1 cellular context compared by ENCODE assay signal in the genomic region with DNA sequence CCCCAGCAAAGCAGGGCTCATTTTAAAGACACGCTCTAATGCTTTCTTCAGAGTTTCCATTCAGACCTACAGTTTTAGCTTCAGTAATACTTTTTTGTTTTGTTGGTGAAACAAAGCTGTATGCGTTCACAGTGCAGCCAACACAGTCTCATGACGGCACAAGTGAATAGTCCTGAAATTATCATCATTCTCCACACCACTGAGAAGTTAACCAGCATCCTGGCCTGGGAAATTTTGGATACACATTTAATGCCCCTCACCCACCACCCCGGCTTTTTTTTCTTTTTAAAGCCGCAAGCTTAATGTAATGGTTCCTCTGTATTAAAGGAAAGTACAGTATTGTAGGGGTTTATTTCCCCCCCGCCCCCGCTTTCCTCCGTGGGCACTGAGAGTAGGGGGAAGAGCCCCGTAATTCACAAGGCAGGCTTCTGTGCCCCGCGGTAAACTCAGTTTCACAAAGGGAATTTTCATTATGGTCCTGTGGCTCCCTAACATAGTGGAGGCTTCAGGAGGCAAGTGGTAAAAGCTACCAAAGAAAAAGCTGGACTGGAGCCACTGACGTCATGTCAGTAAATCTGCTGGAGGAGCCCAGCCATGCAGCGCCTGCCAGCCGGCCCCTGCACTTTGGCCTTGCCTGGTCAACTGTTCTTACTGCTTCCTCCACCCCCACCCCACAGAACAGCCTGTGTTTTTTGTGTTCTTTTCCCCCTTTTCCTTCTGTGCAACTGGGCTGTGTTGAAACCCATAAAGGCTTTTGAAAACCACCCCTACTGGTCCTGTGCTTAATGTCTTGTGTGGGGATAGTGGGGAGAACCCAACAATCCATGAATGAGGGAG.
TF ChIP-seq lines count a peak whose summit lies in the region.

No MANE protein-coding gene starts in this region.

TF ChIP-seq in HepG2, 621 proteins besides CTCF, POLR2A, EP300 and RAD21 (continued from another document and continues in another):
- TF ChIP-seq, protein P1, sequence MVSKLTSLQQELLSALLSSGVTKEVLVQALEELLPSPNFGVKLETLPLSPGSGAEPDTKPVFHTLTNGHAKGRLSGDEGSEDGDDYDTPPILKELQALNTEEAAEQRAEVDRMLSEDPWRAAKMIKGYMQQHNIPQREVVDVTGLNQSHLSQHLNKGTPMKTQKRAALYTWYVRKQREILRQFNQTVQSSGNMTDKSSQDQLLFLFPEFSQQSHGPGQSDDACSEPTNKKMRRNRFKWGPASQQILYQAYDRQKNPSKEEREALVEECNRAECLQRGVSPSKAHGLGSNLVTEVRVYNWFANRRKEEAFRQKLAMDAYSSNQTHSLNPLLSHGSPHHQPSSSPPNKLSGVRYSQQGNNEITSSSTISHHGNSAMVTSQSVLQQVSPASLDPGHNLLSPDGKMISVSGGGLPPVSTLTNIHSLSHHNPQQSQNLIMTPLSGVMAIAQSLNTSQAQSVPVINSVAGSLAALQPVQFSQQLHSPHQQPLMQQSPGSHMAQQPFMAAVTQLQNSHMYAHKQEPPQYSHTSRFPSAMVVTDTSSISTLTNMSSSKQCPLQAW (CRISPR knock-in tag; IDR thresholded peaks at IDR 0.05): peak; percentile 24; the same call in 1 of the 2 replicates
- TF ChIP-seq ARID5B (CRISPR knock-in tag; IDR thresholded peaks at IDR 0.05) (peak; percentile 86), MBNL3 (CRISPR knock-in tag; conservative IDR thresholded peaks at IDR 0.05) (no peak), ZNF337 (CRISPR knock-in tag; IDR thresholded peaks at IDR 0.05; ENCODE audit: borderline replicate concordance, low read depth) (no peak), ZNF678 (CRISPR knock-in tag; IDR thresholded peaks at IDR 0.05) (no peak), E2F2 (CRISPR knock-in tag; IDR thresholded peaks at IDR 0.05; ENCODE audit: borderline replicate concordance) (no peak), USF2 (IDR thresholded peaks at IDR 0.05; ENCODE audit: low read depth, low read length) (no peak), USF2 (CRISPR knock-in tag; IDR thresholded peaks at IDR 0.05; ENCODE audit: borderline replicate concordance) (no peak), TFDP1 (CRISPR knock-in tag; IDR thresholded peaks at IDR 0.05; ENCODE audit: borderline replicate concordance) (no peak), ZHX2 (IDR thresholded peaks at IDR 0.05; ENCODE audit: low read depth) (peak; percentile 45; the same call in 1 of the 2 replicates), ZHX2 (CRISPR knock-in tag; IDR thresholded peaks at IDR 0.05; ENCODE audit: borderline replicate concordance) (no peak), SP5 (CRISPR knock-in tag; IDR thresholded peaks at IDR 0.05; ENCODE audit: borderline replicate concordance, low read depth) (no peak; the same call in 1 of the 2 replicates), ZFP82 (CRISPR knock-in tag; IDR thresholded peaks at IDR 0.05; ENCODE audit: borderline replicate concordance) (no peak), ZNF329 (CRISPR knock-in tag; IDR thresholded peaks at IDR 0.05; ENCODE audit: low read depth) (no peak), ZNF446 (CRISPR knock-in tag; IDR thresholded peaks at IDR 0.05) (no peak), CHD2 (IDR thresholded peaks at IDR 0.05; ENCODE audit: low read depth, low read length) (no peak), REPIN1 (CRISPR knock-in tag; IDR thresholded peaks at IDR 0.05; ENCODE audit: borderline replicate concordance, low read depth) (no peak; the same call in 1 of the 2 replicates), YY1 (IDR thresholded peaks at IDR 0.05; ENCODE audit: insufficient read depth, insufficient replicate concordance, low read depth, low read length) (peak; percentile 26), SUZ12 (IDR thresholded peaks at IDR 0.05; ENCODE audit: low read depth, low read length) (no peak), ZNF431 (CRISPR knock-in tag; IDR thresholded peaks at IDR 0.05; ENCODE audit: borderline replicate concordance, low read depth) (no peak), ZNF256 (CRISPR knock-in tag; conservative IDR thresholded peaks at IDR 0.05) (no peak), ZNF235 (CRISPR knock-in tag; IDR thresholded peaks at IDR 0.05; ENCODE audit: borderline replicate concordance) (no peak), SRF (IDR thresholded peaks at IDR 0.05; ENCODE audit: low read depth, low read length) (no peak), GATAD1 (CRISPR knock-in tag; IDR thresholded peaks at IDR 0.05) (no peak), ZNF569 (CRISPR knock-in tag; IDR thresholded peaks at IDR 0.05; ENCODE audit: borderline replicate concordance) (no peak), ZNF75D (CRISPR knock-in tag; IDR thresholded peaks at IDR 0.05; ENCODE audit: borderline replicate concordance) (no peak), ZSCAN31 (CRISPR knock-in tag; IDR thresholded peaks at IDR 0.05; ENCODE audit: low read depth) (peak; percentile 80; the same call in 1 of the 2 replicates), ZNF781 (CRISPR knock-in tag; IDR thresholded peaks at IDR 0.05; ENCODE audit: borderline replicate concordance, not compliant biosample characterization) (no peak), ATF1 (CRISPR knock-in tag; IDR thresholded peaks at IDR 0.05) (peak; percentile 51; the same call in 1 of the 2 replicates), BRCA1 (CRISPR knock-in tag; IDR thresholded peaks at IDR 0.05) (no peak), SKI (IDR thresholded peaks at IDR 0.05; ENCODE audit: partially characterized antibody) (peak; percentile 45), ZNF484 (CRISPR knock-in tag; IDR thresholded peaks at IDR 0.05; ENCODE audit: borderline replicate concordance, low read depth) (no peak), MAZ (IDR thresholded peaks at IDR 0.05; ENCODE audit: borderline replicate concordance, low read depth, low read length) (no peak), MAZ (CRISPR knock-in tag; IDR thresholded peaks at IDR 0.05; ENCODE audit: low read depth) (0 out of 2 replicates have a peak, but pooled peaks have one; percentile 39), MEIS1 (CRISPR knock-in tag; IDR thresholded peaks at IDR 0.05; ENCODE audit: borderline replicate concordance) (no peak), KLF11 (CRISPR knock-in tag; IDR thresholded peaks at IDR 0.05) (no peak)
- TF ChIP-seq, protein P2, sequence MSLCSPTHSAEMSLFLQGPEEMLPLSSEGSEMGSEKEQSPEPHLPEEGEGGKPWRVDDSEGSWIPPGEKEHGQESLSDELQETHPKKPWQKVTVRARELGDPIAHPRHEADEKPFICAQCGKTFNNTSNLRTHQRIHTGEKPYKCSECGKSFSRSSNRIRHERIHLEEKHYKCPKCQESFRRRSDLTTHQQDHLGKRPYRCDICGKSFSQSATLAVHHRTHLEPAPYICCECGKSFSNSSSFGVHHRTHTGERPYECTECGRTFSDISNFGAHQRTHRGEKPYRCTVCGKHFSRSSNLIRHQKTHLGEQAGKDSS (CRISPR knock-in tag; IDR thresholded peaks at IDR 0.05; ENCODE audit: borderline replicate concordance, low read depth): no peak
- TF ChIP-seq, protein P3, sequence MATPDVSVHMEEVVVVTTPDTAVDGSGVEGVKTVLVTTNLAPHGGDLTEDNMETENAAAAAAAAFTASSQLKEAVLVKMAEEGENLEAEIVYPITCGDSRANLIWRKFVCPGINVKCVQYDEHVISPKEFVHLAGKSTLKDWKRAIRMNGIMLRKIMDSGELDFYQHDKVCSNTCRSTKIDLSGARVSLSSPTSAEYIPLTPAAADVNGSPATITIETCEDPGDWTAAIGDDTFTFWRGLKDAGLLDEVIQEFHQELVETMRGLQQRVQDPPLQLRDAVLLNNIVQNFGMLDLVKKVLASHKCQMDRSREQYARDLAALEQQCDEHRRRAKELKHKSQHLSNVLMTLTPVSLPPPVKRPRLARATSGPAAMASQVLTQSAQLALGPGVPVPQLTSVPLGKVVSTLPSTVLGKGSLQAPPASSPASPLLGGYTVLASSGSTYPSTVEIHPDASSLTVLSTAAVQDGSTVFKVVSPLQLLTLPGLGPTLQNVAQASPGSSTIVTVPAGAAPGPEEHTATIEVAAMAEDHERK (CRISPR knock-in tag; IDR thresholded peaks at IDR 0.05; ENCODE audit: low read depth): no peak
